ENCODE assay signal across 14 cellular contexts in the genomic region with DNA sequence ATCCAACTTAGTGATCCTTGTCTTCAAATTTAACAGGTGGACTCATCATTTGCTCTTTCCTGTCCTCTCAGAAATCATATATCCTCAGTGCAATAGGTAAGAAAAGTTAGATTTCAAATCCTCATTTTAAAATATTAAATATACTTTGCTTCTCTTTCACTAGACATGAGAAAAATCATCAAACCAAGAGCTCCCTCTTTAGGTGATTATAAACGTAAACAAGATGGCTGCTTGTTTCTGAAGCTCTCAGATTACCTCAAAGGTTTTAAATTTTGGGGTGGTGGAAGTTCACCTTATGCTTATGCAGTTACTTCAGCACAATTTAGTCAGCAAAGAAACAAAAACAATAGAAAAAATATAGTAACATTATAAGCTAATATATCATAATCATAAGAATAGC. TPM values are rescaled to one million over a fixed set of nuclear protein-coding genes. Genes with fewer than 3 reads are reported as not detected.
DNase-seq lines count a peak whose midpoint lies in the region; ATAC-seq, FAIRE-seq and TF ChIP-seq lines count a peak whose summit lies in the region.
"Had no signal": no experiment of that assay in that cellular context is flagged by ENCODE, and none has a peak within 500 bp of the region (broad histone marks: within the 10 kb centered on the region; RNA-seq: fewer than 3 reads in every experiment).

No MANE protein-coding gene starts in this region.

- H3K4me3 ChIP-seq in GM06990 (replicated peaks; ENCODE audit: low read depth, low read length): no peak overlapping the region
- no peak overlapping the region for H3K4me3 ChIP-seq in OCI-LY7 (ENCODE audit: low read depth, low read length, poor library complexity, severe bottlenecking)
- no peak overlapping the region for H3K4me3 ChIP-seq in epithelial cell of proximal tubule (ENCODE audit: low read depth, low read length)
- H3K4me3 ChIP-seq: K562 had no signal

- H3K27me3 Mint-ChIP-seq in activated CD8-positive, alpha-beta T cell treated with anti-CD3 and anti-CD28 coated beads, Interleukin-2, amount 10 ng/mL, durations not matched to agents 7 days and 5 days (ENCODE audit: low read depth): no peaks in the 10 kb centered on the region
- H3K27me3 Mint-ChIP-seq: activated B cell treated with CpG ODN at 0.5 μM for 24 hours; CD4-positive, alpha-beta T cell; central memory CD8-positive, alpha-beta T cell had no signal

- no peaks in the 10 kb centered on the region for H3K27me3 ChIP-seq in GM06990 (replicated peaks; ENCODE audit: control insufficient read depth, insufficient read depth, low read length)

- H3K27ac ChIP-seq in OCI-LY7 (ENCODE audit: low read depth, low read length, poor library complexity, severe bottlenecking): no peak overlapping the region

- DNase-seq in A172 (ENCODE audit: low spot score) (peak; percentile 1), GM06990 (ENCODE audit: extremely low read depth, insufficient read length) (no peak), OCI-LY7 (ENCODE audit: low spot score) (no peak), epithelial cell of proximal tubule (ENCODE audit: low read depth) (no peak), GM12891 (ENCODE audit: insufficient read length, low spot score) (no peak)
- no peak for DNase-seq in activated CD8-positive, alpha-beta T cell treated with anti-CD3 and anti-CD28 coated beads, Interleukin-2, amount 10 ng/mL, durations not matched to agents 7 days and 5 days
- DNase-seq: activated B cell treated with CpG ODN at 0.5 μM for 24 hours; CD4-positive, alpha-beta T cell had no signal

- no peak overlapping the region for H3K4me3 Mint-ChIP-seq in activated CD8-positive, alpha-beta T cell treated with anti-CD3 and anti-CD28 coated beads, Interleukin-2, amount 10 ng/mL, durations not matched to agents 7 days and 5 days
- H3K4me3 Mint-ChIP-seq: activated B cell treated with CpG ODN at 0.5 μM for 24 hours; CD4-positive, alpha-beta T cell; central memory CD8-positive, alpha-beta T cell had no signal

- intact Hi-C loops in OCI-LY7 (cut with micrococcal nuclease; ENCODE audit: unreplicated experiment): no loop called here

- no peaks in the 10 kb centered on the region for H3K9me3 Mint-ChIP-seq in activated CD8-positive, alpha-beta T cell treated with anti-CD3 and anti-CD28 coated beads, Interleukin-2, amount 10 ng/mL, durations not matched to agents 7 days and 5 days (ENCODE audit: insufficient read depth)
- H3K9me3 Mint-ChIP-seq: activated B cell treated with CpG ODN at 0.5 μM for 24 hours; CD4-positive, alpha-beta T cell had no signal

- no peaks in the 10 kb centered on the region for H3K9me2 ChIP-seq in OCI-LY7 (ENCODE audit: insufficient read depth, low read length)

- no peak for ATAC-seq in HG03378 (IDR thresholded peaks at IDR 0.05; ENCODE audit: unreplicated experiment)
- ATAC-seq in GM21786 (IDR thresholded peaks at IDR 0.05; ENCODE audit: unreplicated experiment): no peak
- ATAC-seq in activated CD8-positive, alpha-beta T cell treated with anti-CD3 and anti-CD28 coated beads, Interleukin-2, amount 10 ng/mL, durations not matched to agents 7 days and 5 days: no peak
- ATAC-seq: K562 had no signal

- H3K4me1 Mint-ChIP-seq in activated CD8-positive, alpha-beta T cell treated with anti-CD3 and anti-CD28 coated beads, Interleukin-2, amount 10 ng/mL, durations not matched to agents 7 days and 5 days (ENCODE audit: low read depth): no peaks in the 10 kb centered on the region
- H3K4me1 Mint-ChIP-seq: activated B cell treated with CpG ODN at 0.5 μM for 24 hours; central memory CD8-positive, alpha-beta T cell had no signal

- no peaks in the 10 kb centered on the region for H3K36me3 Mint-ChIP-seq in activated CD8-positive, alpha-beta T cell treated with anti-CD3 and anti-CD28 coated beads, Interleukin-2, amount 10 ng/mL, durations not matched to agents 7 days and 5 days (ENCODE audit: low read depth)

- H3K79me2 ChIP-seq in OCI-LY7 (ENCODE audit: insufficient read depth, low read depth, low read length): no peaks in the 10 kb centered on the region

- H2AFZ ChIP-seq in OCI-LY7 (ENCODE audit: low read length): no peak overlapping the region; the same call in 1 of the 2 replicates

- no peaks in the 10 kb centered on the region for H3K9me3 ChIP-seq in OCI-LY7 (ENCODE audit: low read length)

- no peak overlapping the region for H3K27ac Mint-ChIP-seq in activated CD8-positive, alpha-beta T cell treated with anti-CD3 and anti-CD28 coated beads, Interleukin-2, amount 10 ng/mL, durations not matched to agents 7 days and 5 days
- H3K27ac Mint-ChIP-seq: activated B cell treated with CpG ODN at 0.5 μM for 24 hours; CD4-positive, alpha-beta T cell had no signal

- POLR2A ChIA-PET in OCI-LY7 (lab: Charles Lee): interaction anchor here (0.7 to 1.4 kb wide), 3 partner anchors 9 to 30 kb away, joined by 3 read pairs; no protein-coding TSS in a partner anchor
- POLR2A ChIA-PET in activated CD8-positive, alpha-beta T cell treated with anti-CD3 and anti-CD28 coated beads, Interleukin-2, amount 10 ng/mL, durations not matched to agents 7 days and 5 days (lab: Charles Lee): no interaction called here

- no TSS peak for BruUV-seq in OCI-LY7 (replicated peaks; lab: Mats Ljungman, UMichigan)

- no peaks in the 10 kb centered on the region for H3K4me1 ChIP-seq in OCI-LY7 (ENCODE audit: insufficient read depth, low read length, poor library complexity, severe bottlenecking)

- CTCF ChIA-PET in OCI-LY7 (lab: Charles Lee; ENCODE audit: unreplicated experiment): interaction anchor here (0.6 kb wide), 1 partner anchor 87 kb away, joined by 3 read pairs; no protein-coding TSS in a partner anchor
- CTCF ChIA-PET in activated CD8-positive, alpha-beta T cell treated with anti-CD3 and anti-CD28 coated beads, Interleukin-2, amount 10 ng/mL, durations not matched to agents 7 days and 5 days (lab: Charles Lee): interaction anchor here (1.0 kb wide), 1 partner anchor 8 kb away, joined by 3 read pairs; no protein-coding TSS in a partner anchor

- H3K4me2 ChIP-seq in OCI-LY7 (ENCODE audit: low read length): no peak overlapping the region

- no peak for FAIRE-seq in GM12891 (lab: Jason Lieb, UNC)
- FAIRE-seq: K562 had no signal

- TF ChIP-seq POLR2A in GM12891 (IDR thresholded peaks at IDR 0.05; ENCODE audit: low read depth, low read length): no peak

- H3K36me3 ChIP-seq in GM06990 (ENCODE audit: control insufficient read depth, insufficient read depth, low read length): no peaks in the 10 kb centered on the region
- no peaks in the 10 kb centered on the region for H3K36me3 ChIP-seq in OCI-LY7 (ENCODE audit: insufficient read depth, low read length)

- no peaks in the 10 kb centered on the region for H4K20me1 ChIP-seq in OCI-LY7 (ENCODE audit: insufficient read depth, low read length)

- TF ChIP-seq CTCF in GM06990 (IDR thresholded peaks at IDR 0.05; ENCODE audit: insufficient read depth, low read length, poor library complexity, severe bottlenecking) (peak; percentile 25), OCI-LY7 (conservative IDR thresholded peaks at IDR 0.05; ENCODE audit: low read length) (peak; percentile 65; the same call in 1 of the 2 replicates), epithelial cell of proximal tubule (conservative IDR thresholded peaks at IDR 0.05; ENCODE audit: low read depth, low read length) (peak; percentile 30)

TF ChIP-seq in GM12891, 5 proteins besides CTCF, POLR2A, EP300 and RAD21:
- TF ChIP-seq TAF1 (IDR thresholded peaks at IDR 0.05; ENCODE audit: low read depth, low read length) (no peak), SPI1 (IDR thresholded peaks at IDR 0.05; ENCODE audit: low read depth, low read length) (no peak), PAX5 (IDR thresholded peaks at IDR 0.05; ENCODE audit: insufficient read depth, low read length, severe bottlenecking) (no peak), POU2F2 (IDR thresholded peaks at IDR 0.05; ENCODE audit: low read depth, low read length) (no peak), POLR2AphosphoS5 (IDR thresholded peaks at IDR 0.05; ENCODE audit: low read depth, low read length) (no peak)

RNA-seq across cellular contexts. Expression of a gene that starts 27.3 kb away (rescaled TPM):
- not detected in 2 replicates for total RNA-seq in A172 (2014; rRNA removed; shearing (Covaris generic))
- not detected in 2 replicates for total RNA-seq in OCI-LY7 (2014; rRNA removed; shearing (Covaris generic))
- total RNA-seq in OCI-LY7 (2022): not detected in 2 replicates
- total RNA-seq in epithelial cell of proximal tubule: not detected in 2 replicates
- polyA plus RNA-seq in GM12891 (2012; ENCODE audit: low read depth, missing spikeins): not detected
- total RNA-seq in activated CD8-positive, alpha-beta T cell treated with anti-CD3 and anti-CD28 coated beads, Interleukin-2, amount 10 ng/mL, durations not matched to agents 7 days and 5 days: not detected
- total RNA-seq: activated B cell treated with CpG ODN at 0.5 μM for 24 hours; CD4-positive, alpha-beta T cell; frontal cortex; K562; lower leg skin had no signal
- polyA plus RNA-seq: K562 had no signal

RNA-seq across cellular contexts. Expression of a gene that starts 43.8 kb away (rescaled TPM):
- total RNA-seq in A172 (2014; rRNA removed; shearing (Covaris generic)): not detected in 2 replicates
- total RNA-seq in OCI-LY7 (2014; rRNA removed; shearing (Covaris generic)): not detected in 2 replicates
- total RNA-seq in OCI-LY7 (2022) (not detected in 2 replicates), epithelial cell of proximal tubule (not detected in 2 replicates)
- polyA plus RNA-seq in GM12891 (2012; ENCODE audit: low read depth, missing spikeins): not detected
- not detected for total RNA-seq in activated CD8-positive, alpha-beta T cell treated with anti-CD3 and anti-CD28 coated beads, Interleukin-2, amount 10 ng/mL, durations not matched to agents 7 days and 5 days
- total RNA-seq: activated B cell treated with CpG ODN at 0.5 μM for 24 hours; CD4-positive, alpha-beta T cell; frontal cortex; K562; lower leg skin had no signal
- polyA plus RNA-seq: K562 had no signal
